In genomic region chr9:16369427-16369826, GRCh38 we compare ENCODE assay signal across 27 cellular contexts.
"Had no signal": no experiment of that assay in that cellular context is flagged by ENCODE, and none has a peak within 500 bp of the region (broad histone marks: within the 10 kb centered on the region; RNA-seq: fewer than 3 reads in every experiment).

No MANE protein-coding gene starts in this region.

- H3K9me3 ChIP-seq: left ventricle myocardium inferior, neutrophil, stomach, thyroid gland, upper lobe of right lung had no signal

- H3K27me3 Mint-ChIP-seq: activated CD4-positive, alpha-beta memory T cell treated with anti-CD3 and anti-CD28 coated beads, Interleukin-2, amount 10 ng/mL, durations not matched to agents 7 days and 5 days; activated CD4-positive, alpha-beta T cell treated with anti-CD3 and anti-CD28 coated beads, Interleukin-2, amount 10 ng/mL, durations not matched to agents 7 days and 5 days; activated T-helper 17 cell treated with anti-CD3 and anti-CD28 coated beads, Interleukin-2, amount 50 U/mL, for 72 hours; effector memory CD8-positive, alpha-beta T cell; stimulated activated naive B cell treated with anti-CD40 and anti-IgM and Interleukin-4, amounts not matched to agents 10 μg/mL and 1 μg/mL and 100 μg/mL, for 72 hours had no signal

- H3K36me3 Mint-ChIP-seq: stimulated activated naive B cell treated with anti-CD40 and anti-IgM and Interleukin-4, amounts not matched to agents 10 μg/mL and 1 μg/mL and 100 μg/mL, for 72 hours had no signal

- H3K27ac Mint-ChIP-seq: activated CD4-positive, alpha-beta memory T cell treated with anti-CD3 and anti-CD28 coated beads, Interleukin-2, amount 10 ng/mL, durations not matched to agents 7 days and 5 days; activated CD4-positive, alpha-beta T cell treated with anti-CD3 and anti-CD28 coated beads, Interleukin-2, amount 10 ng/mL, durations not matched to agents 7 days and 5 days; activated T-helper 17 cell treated with anti-CD3 and anti-CD28 coated beads, Interleukin-2, amount 50 U/mL, for 72 hours; effector memory CD8-positive, alpha-beta T cell; nephron; stimulated activated naive B cell treated with anti-CD40 and anti-IgM and Interleukin-4, amounts not matched to agents 10 μg/mL and 1 μg/mL and 100 μg/mL, for 72 hours had no signal

- H3K4me1 Mint-ChIP-seq: activated CD4-positive, alpha-beta memory T cell treated with anti-CD3 and anti-CD28 coated beads, Interleukin-2, amount 10 ng/mL, durations not matched to agents 7 days and 5 days; activated CD4-positive, alpha-beta T cell treated with anti-CD3 and anti-CD28 coated beads, Interleukin-2, amount 10 ng/mL, durations not matched to agents 7 days and 5 days; activated T-helper 17 cell treated with anti-CD3 and anti-CD28 coated beads, Interleukin-2, amount 50 U/mL, for 72 hours; nephron; stimulated activated naive B cell treated with anti-CD40 and anti-IgM and Interleukin-4, amounts not matched to agents 10 μg/mL and 1 μg/mL and 100 μg/mL, for 72 hours had no signal

- H3K4me1 ChIP-seq: stomach, thyroid gland, upper lobe of right lung had no signal

- DNase-seq: activated CD4-positive, alpha-beta memory T cell treated with anti-CD3 and anti-CD28 coated beads, Interleukin-2, amount 10 ng/mL, durations not matched to agents 7 days and 5 days; activated CD4-positive, alpha-beta T cell treated with anti-CD3 and anti-CD28 coated beads, Interleukin-2, amount 10 ng/mL, durations not matched to agents 7 days and 5 days; activated CD4-positive, CD25-positive, alpha-beta regulatory T cell treated with anti-CD3 and anti-CD28 coated beads, Interleukin-2, amount 50 U/mL, for 72 hours; activated gamma-delta T cell treated with Interleukin-2 at 50 U/mL for 16 hours; activated naive CD4-positive, alpha-beta T cell treated with anti-CD3 and anti-CD28 coated beads, Interleukin-2, amount 50 U/mL, for 16 hours; activated T-cell treated with anti-CD3 and anti-CD28 coated beads, Interleukin-2, amount 50 U/mL, for 4 hours; amniotic stem cell; brain microvascular endothelial cell; cortex of kidney; effector memory CD8-positive, alpha-beta T cell; foreskin keratinocyte; left ventricle myocardium inferior; stimulated activated CD4-positive, alpha-beta T cell treated with anti-CD3 and anti-CD28 coated beads, Interleukin-1b, Interleukin-23, amount 100 ng/mL, for 48 hours; stimulated activated CD4-positive, alpha-beta T cell treated with anti-CD3 and anti-CD28 coated beads, Interleukin-4, amount 100 ng/mL, for 4 hours; stimulated activated CD8-positive, alpha-beta memory T cell treated with anti-CD3 and anti-CD28 coated beads, Interleukin-4, amount 100 ng/mL, for 48 hours; stimulated activated naive B cell treated with anti-CD40 and anti-IgM and Interleukin-4, amounts not matched to agents 10 μg/mL and 1 μg/mL and 100 μg/mL, for 72 hours; stomach; T-helper 2 cell; thyroid gland; upper lobe of right lung had no signal

- H3K4me3 Mint-ChIP-seq: activated CD4-positive, alpha-beta memory T cell treated with anti-CD3 and anti-CD28 coated beads, Interleukin-2, amount 10 ng/mL, durations not matched to agents 7 days and 5 days; activated CD4-positive, alpha-beta T cell treated with anti-CD3 and anti-CD28 coated beads, Interleukin-2, amount 10 ng/mL, durations not matched to agents 7 days and 5 days; activated T-cell treated with anti-CD3 and anti-CD28 coated beads, Interleukin-2, amount 50 U/mL, for 4 hours; activated T-helper 17 cell treated with anti-CD3 and anti-CD28 coated beads, Interleukin-2, amount 50 U/mL, for 72 hours; effector memory CD8-positive, alpha-beta T cell; nephron; stimulated activated naive B cell treated with anti-CD40 and anti-IgM and Interleukin-4, amounts not matched to agents 10 μg/mL and 1 μg/mL and 100 μg/mL, for 72 hours had no signal

- H3K27me3 ChIP-seq: brain microvascular endothelial cell, foreskin keratinocyte, neutrophil, stomach, thyroid gland, upper lobe of right lung had no signal

- ATAC-seq: activated T-cell treated with anti-CD3 and anti-CD28 coated beads, Interleukin-2, amount 50 U/mL, for 4 hours; activated T-helper 17 cell treated with anti-CD3 and anti-CD28 coated beads, Interleukin-2, amount 50 U/mL, for 72 hours; effector memory CD8-positive, alpha-beta T cell; esophagus mucosa; sciatic nerve; stimulated activated naive B cell treated with anti-CD40 and anti-IgM and Interleukin-4, amounts not matched to agents 10 μg/mL and 1 μg/mL and 100 μg/mL, for 72 hours; upper lobe of right lung had no signal

- H3K27ac ChIP-seq: brain microvascular endothelial cell, foreskin keratinocyte, left ventricle myocardium inferior, neutrophil, skin epidermis, stomach, thyroid gland, upper lobe of right lung had no signal

- H3K4me3 ChIP-seq: left ventricle myocardium inferior, lung, skin epidermis, stomach, thyroid gland, upper lobe of right lung had no signal
